Comparison of ENCODE assay signal across 23 cellular contexts in genomic region chr14:23618415-23618988, GRCh38. TPM values are rescaled to one million over a fixed set of nuclear protein-coding genes. Genes with fewer than 3 reads are reported as not detected.
DNase-seq lines count a peak whose midpoint lies in the region; ATAC-seq and TF ChIP-seq lines count a peak whose summit lies in the region.
"Had no signal": no experiment of that assay in that cellular context is flagged by ENCODE, and none has a peak within 500 bp of the region (broad histone marks: within the 10 kb centered on the region; RNA-seq: fewer than 3 reads in every experiment).

No MANE protein-coding gene starts in this region.

- no peaks in the 10 kb centered on the region for H3K27me3 ChIP-seq in right lobe of liver
- H3K27me3 ChIP-seq: BLaER1 treated with 17β-estradiol and CSF1 and Interleukin-3, amounts not matched to agents 10 nM and 100 nM had no signal

- H3K9me3 Mint-ChIP-seq in dendritic cell treated with granulocyte-macrophage colony-stimulating factor and Interleukin-4, amounts not matched to agents 40 ng/mL and 50 ng/mL, for 4 days, result no peaks in the 10 kb centered on the region

- no peak for TF ChIP-seq POLR2A in right lobe of liver (IDR thresholded peaks at IDR 0.05)

- peaks cover 0 to 42% (median 13%) of the 10 kb centered on the region in 4 donors for H3K4me1 ChIP-seq in right lobe of liver
- H3K4me1 ChIP-seq: BE2C had no signal

- no peaks in the 10 kb centered on the region for H3K36me3 Mint-ChIP-seq in dendritic cell treated with granulocyte-macrophage colony-stimulating factor and Interleukin-4, amounts not matched to agents 40 ng/mL and 50 ng/mL, for 4 days (ENCODE audit: low read depth)
- H3K36me3 Mint-ChIP-seq: CD14-positive monocyte; CD4-positive, alpha-beta memory T cell had no signal

- intact Hi-C loops in dendritic cell treated with granulocyte-macrophage colony-stimulating factor and Interleukin-4, amounts not matched to agents 40 ng/mL and 50 ng/mL, for 4 days (cut with micrococcal nuclease), result no loop called here
- intact Hi-C loops in right lobe of liver (cut with DNase I), result no loop called here

- H3K36me3 ChIP-seq in right lobe of liver, result no peaks in the 10 kb centered on the region
- H3K36me3 ChIP-seq: BE2C; BLaER1 treated with 17β-estradiol and CSF1 and Interleukin-3, amounts not matched to agents 10 nM and 100 nM had no signal

- ATAC-seq in left lobe of liver, result peak; percentile 65
- peak; percentile 48 to 84 (median 66) for ATAC-seq in right lobe of liver
- no peak for ATAC-seq in HG02759 (IDR thresholded peaks at IDR 0.05; ENCODE audit: unreplicated experiment)
- ATAC-seq: GM23338, HCT116 had no signal

- H3K27ac Mint-ChIP-seq in dendritic cell treated with granulocyte-macrophage colony-stimulating factor and Interleukin-4, amounts not matched to agents 40 ng/mL and 50 ng/mL, for 4 days, result peak overlapping the region; percentile 38
- H3K27ac Mint-ChIP-seq: CD14-positive monocyte, GM23338, H9 had no signal

- H3K27ac ChIP-seq in right lobe of liver, result no peak overlapping the region
- H3K27ac ChIP-seq: 22Rv1; BLaER1 treated with 17β-estradiol and CSF1 and Interleukin-3, amounts not matched to agents 10 nM and 100 nM had no signal

- no peaks in the 10 kb centered on the region for H3K9me3 ChIP-seq in right lobe of liver
- H3K9me3 ChIP-seq: BE2C had no signal

- no peak for TF ChIP-seq CTCF in right lobe of liver (IDR thresholded peaks at IDR 0.05)

- H3K4me3 Mint-ChIP-seq in dendritic cell treated with granulocyte-macrophage colony-stimulating factor and Interleukin-4, amounts not matched to agents 40 ng/mL and 50 ng/mL, for 4 days, result no peak overlapping the region
- H3K4me3 Mint-ChIP-seq: CD14-positive monocyte; CD4-positive, alpha-beta memory T cell; GM23338; H9 had no signal

- peaks cover 51% of the 10 kb centered on the region for H3K4me1 Mint-ChIP-seq in dendritic cell treated with granulocyte-macrophage colony-stimulating factor and Interleukin-4, amounts not matched to agents 40 ng/mL and 50 ng/mL, for 4 days (ENCODE audit: low read depth)
- H3K4me1 Mint-ChIP-seq: CD4-positive, alpha-beta memory T cell; GM23338; H9 had no signal

- WGBS in right lobe of liver (ENCODE audit: insufficient coverage, low coverage, low lambda C conversion rate, missing lambda C conversion rate), result 65% methylated on average over 2 of the region's 2 CpGs

- H3K27me3 Mint-ChIP-seq in dendritic cell treated with granulocyte-macrophage colony-stimulating factor and Interleukin-4, amounts not matched to agents 40 ng/mL and 50 ng/mL, for 4 days, result peaks cover 6% of the 10 kb centered on the region

- H3K4me3 ChIP-seq in right lobe of liver, result no peak overlapping the region
- H3K4me3 ChIP-seq: BLaER1 treated with 17β-estradiol and CSF1 and Interleukin-3, amounts not matched to agents 10 nM and 100 nM; GM23338 had no signal

- DNase-seq in CD1c-positive myeloid dendritic cell (ENCODE audit: extremely low spot score), result peak; percentile 18
- DNase-seq in left lobe of liver (ENCODE audit: low spot score), result no peak
- DNase-seq in right lobe of liver, result no peak
- DNase-seq in NCI-H446 treated with DMSO at 0.1 percent for 48 hours (lab: John Stamatoyannopoulos, UW), result no peak
- no peak for DNase-seq in hypothalamus (lab: John Stamatoyannopoulos, UW)
- DNase-seq in DMS 273 (lab: John Stamatoyannopoulos, UW; ENCODE audit: unreplicated experiment), result no peak
- DNase-seq: ACHN; AML-193; BE2C; Calu3; CD4-positive, alpha-beta memory T cell; COR-L47; DMS153; DND-41; H9 had no signal

RNA-seq across cellular contexts. Expression of gene DHRS2, which starts 17.7 kb away (rescaled TPM):
- 6.2 TPM for total RNA-seq in left lobe of liver
- 10 to 100 TPM in 1 of 6 experiments, 1 to 10 TPM in 4, under 1 TPM in 1; 0.53 to 12.3 (median 4.2) TPM for total RNA-seq in right lobe of liver
- total RNA-seq: CD4-positive, alpha-beta memory T cell had no signal

RNA-seq across cellular contexts. Expression of gene JPH4, which starts 39.9 kb away (rescaled TPM):
- 0.10 TPM for total RNA-seq in left lobe of liver
- total RNA-seq in right lobe of liver, result under 1 TPM in 3 of 6 experiments, not detected in 3; 0.07 to 0.20 (median 0.19) TPM
- total RNA-seq: Calu3; CD4-positive, alpha-beta memory T cell; H4 had no signal

RNA-seq across cellular contexts. Expression of gene AP1G2, which starts 50.9 kb away (rescaled TPM):
- total RNA-seq in left lobe of liver (19.3 TPM), right lobe of liver (10 to 100 TPM; 13.6 to 25.9 (median 23.0) TPM)
